Comparison of ENCODE assay signal across 22 cellular contexts in the genomic region with DNA sequence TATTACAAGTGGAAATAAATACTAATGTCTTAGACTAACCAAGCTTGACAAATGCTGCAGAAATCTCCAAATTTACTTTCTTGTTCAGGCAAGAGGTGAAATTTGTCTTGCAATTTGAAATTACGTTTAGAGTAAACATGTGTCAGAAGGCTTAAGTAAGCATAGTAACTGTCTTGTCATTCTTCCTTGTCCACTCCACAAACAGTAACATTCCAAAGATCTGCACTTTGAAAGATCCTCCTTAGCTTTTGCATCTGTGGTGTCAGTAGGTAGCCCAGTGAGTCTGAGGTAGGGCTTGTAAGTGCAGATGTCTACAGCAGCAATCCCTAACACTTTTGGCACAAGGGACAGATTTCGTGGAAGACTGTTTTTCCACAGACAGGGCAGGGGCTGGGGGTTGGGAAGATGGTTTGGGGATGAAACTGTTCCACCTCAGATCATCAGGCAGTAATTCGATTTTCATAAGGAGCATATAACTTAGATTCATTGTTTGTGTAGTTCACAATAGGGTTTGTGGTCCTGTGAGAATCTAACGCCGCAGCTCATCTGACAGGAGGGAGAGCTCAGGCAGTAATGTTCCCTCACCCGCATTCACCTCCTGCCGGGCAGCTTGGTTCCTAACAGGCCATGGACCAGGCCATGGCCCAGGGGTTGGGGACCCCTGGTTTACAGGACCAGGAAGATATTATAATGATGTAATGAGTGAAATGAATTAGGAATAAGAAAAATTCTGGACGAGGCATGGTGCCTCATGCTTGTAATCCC. TPM values are rescaled to one million over a fixed set of nuclear protein-coding genes. Genes with fewer than 3 reads are reported as not detected.
DNase-seq lines count a peak whose midpoint lies in the region; ATAC-seq and TF ChIP-seq lines count a peak whose summit lies in the region.
"Had no signal": no experiment of that assay in that cellular context is flagged by ENCODE, and none has a peak within 500 bp of the region (broad histone marks: within the 10 kb centered on the region; RNA-seq: fewer than 3 reads in every experiment).

No MANE protein-coding gene starts in this region.

- H3K4me1 ChIP-seq in GM23248 (ENCODE audit: insufficient read depth), result peaks cover 26% of the 10 kb centered on the region
- H3K4me1 ChIP-seq in trophoblast cell (ENCODE audit: control insufficient read depth in 1 of 2, insufficient read depth in 2 of 2, low read length in 2 of 2), result no peaks in the 10 kb centered on the region
- H3K4me1 ChIP-seq in foreskin keratinocyte, result no peaks in the 10 kb centered on the region
- no peaks in the 10 kb centered on the region for H3K4me1 ChIP-seq in breast epithelium
- H3K4me1 ChIP-seq: vagina had no signal

- no peak overlapping the region for H3K14ac ChIP-seq in trophoblast cell (ENCODE audit: low read length)

- no peak overlapping the region for H3K4ac ChIP-seq in trophoblast cell (ENCODE audit: low read depth, low read length)

- no peak overlapping the region for H3K23ac ChIP-seq in trophoblast cell (ENCODE audit: low read length)

- no peaks in the 10 kb centered on the region for H3K9me3 ChIP-seq in GM23248 (ENCODE audit: low read depth)
- no peaks in the 10 kb centered on the region for H3K9me3 ChIP-seq in SU-DHL-6 (ENCODE audit: insufficient read depth, low read length)
- peaks cover 2% of the 10 kb centered on the region for H3K9me3 ChIP-seq in trophoblast cell (ENCODE audit: insufficient read depth, low read depth, low read length)
- H3K9me3 ChIP-seq in breast epithelium, result no peaks in the 10 kb centered on the region
- H3K9me3 ChIP-seq: pancreas, SJSA1, vagina had no signal

- no peak overlapping the region for H2AK5ac ChIP-seq in trophoblast cell (ENCODE audit: low read length)

- no peak overlapping the region for H2BK5ac ChIP-seq in trophoblast cell (ENCODE audit: low read depth, low read length, poor library complexity)

- no peaks in the 10 kb centered on the region for H3K79me2 ChIP-seq in GM23248 (ENCODE audit: insufficient read depth)
- peaks cover 99% of the 10 kb centered on the region for H3K79me2 ChIP-seq in SU-DHL-6 (ENCODE audit: insufficient read depth, low read length)
- no peaks in the 10 kb centered on the region for H3K79me2 ChIP-seq in trophoblast cell (ENCODE audit: control insufficient read depth, insufficient read depth, low read length, poor library complexity)

- peak overlapping the region; percentile 26 for H3K4me2 ChIP-seq in GM23248 (ENCODE audit: unreplicated experiment)
- peak overlapping the region; percentile 75 for H3K4me2 ChIP-seq in SU-DHL-6 (ENCODE audit: low read depth, low read length, poor library complexity, severe bottlenecking)
- no peak overlapping the region for H3K4me2 ChIP-seq in trophoblast cell (ENCODE audit: low read length)

- no peak for TF ChIP-seq CTCF in GM12865 (IDR thresholded peaks at IDR 0.05; ENCODE audit: insufficient read depth, low read depth, low read length, missing control alignments)
- no peak for TF ChIP-seq CTCF in SU-DHL-6 (IDR thresholded peaks at IDR 0.05; ENCODE audit: insufficient read depth, low read length, poor library complexity, severe bottlenecking)
- TF ChIP-seq CTCF in foreskin keratinocyte (conservative IDR thresholded peaks at IDR 0.05), result no peak
- no peak for TF ChIP-seq CTCF in breast epithelium (IDR thresholded peaks at IDR 0.05)

- H4K91ac ChIP-seq in trophoblast cell (ENCODE audit: low read depth, low read length), result peak overlapping the region; percentile 9

- no peak for TF ChIP-seq POLR2A in breast epithelium (IDR thresholded peaks at IDR 0.05)

- H3K9ac ChIP-seq in GM23248 (no peak overlapping the region), SU-DHL-6 (ENCODE audit: low read length) (peak overlapping the region; percentile 63), trophoblast cell (ENCODE audit: low read length) (no peak overlapping the region)

- H2AFZ ChIP-seq in GM23248 (no peak overlapping the region), SU-DHL-6 (ENCODE audit: low read depth, low read length, severe bottlenecking) (no peak overlapping the region), trophoblast cell (ENCODE audit: insufficient read depth, low read length, poor library complexity) (no peak overlapping the region)

- intact Hi-C loops in breast epithelium (cut with DNase I; ENCODE audit: low total_unique reads), result no loop called here

- H2BK12ac ChIP-seq in trophoblast cell (ENCODE audit: low read length), result no peak overlapping the region

- H3K36me3 ChIP-seq in GM23248 (ENCODE audit: low read depth) (no peaks in the 10 kb centered on the region), SU-DHL-6 (ENCODE audit: low read length) (peaks cover 24% of the 10 kb centered on the region), trophoblast cell (ENCODE audit: control insufficient read depth in 1 of 2, insufficient read depth in 2 of 2, low read length in 2 of 2) (no peaks in the 10 kb centered on the region), breast epithelium (no peaks in the 10 kb centered on the region)
- H3K36me3 ChIP-seq: pancreas, SJSA1, vagina had no signal

- H3K27me3 ChIP-seq in GM23248 (replicated peaks; ENCODE audit: insufficient read depth) (no peaks in the 10 kb centered on the region), SU-DHL-6 (ENCODE audit: low read length) (no peaks in the 10 kb centered on the region), trophoblast cell (ENCODE audit: insufficient read depth, low read length) (no peaks in the 10 kb centered on the region), foreskin keratinocyte (no peaks in the 10 kb centered on the region), breast epithelium (no peaks in the 10 kb centered on the region)
- H3K27me3 ChIP-seq: pancreas, SJSA1, vagina had no signal

- 85 to 89% methylated on average over 8 of the region's 8 CpGs for WGBS in GM23248 (ENCODE audit: low coverage in 1 of 2, low lambda C conversion rate in 2 of 2, missing lambda C conversion rate in 2 of 2), 2 experiments
- WGBS in trophoblast cell (ENCODE audit: extremely low coverage, insufficient coverage, insufficient read length), result no CpG with 5 or more reads among the region's 8 CpGs

- no peaks in the 10 kb centered on the region for H3K79me1 ChIP-seq in trophoblast cell (ENCODE audit: low read length)

- no peaks in the 10 kb centered on the region for H3K9me2 ChIP-seq in GM23248 (ENCODE audit: insufficient read depth)
- no peaks in the 10 kb centered on the region for H3K9me2 ChIP-seq in SU-DHL-6 (replicated peaks; ENCODE audit: insufficient read depth, low read length)

- H3K27ac ChIP-seq in GM23248 (no peak overlapping the region), SU-DHL-6 (ENCODE audit: low read depth, low read length) (peak overlapping the region; percentile 97), trophoblast cell (ENCODE audit: low read depth, low read length) (no peak overlapping the region), foreskin keratinocyte (no peak overlapping the region), breast epithelium (no peak overlapping the region)
- H3K27ac ChIP-seq: HL-60, pancreas, SJSA1, vagina had no signal

- H3K18ac ChIP-seq in trophoblast cell (ENCODE audit: low read length), result no peak overlapping the region

- H3F3A ChIP-seq in GM23248 (ENCODE audit: insufficient read depth), result peaks cover 11% of the 10 kb centered on the region; the same call in 1 of the 2 replicates
- H3F3A ChIP-seq in SU-DHL-6 (ENCODE audit: insufficient read depth), result peaks cover 100% of the 10 kb centered on the region

- H4K12ac ChIP-seq in trophoblast cell (ENCODE audit: low read depth, low read length), result no peak overlapping the region

- H2BK120ac ChIP-seq in trophoblast cell (ENCODE audit: insufficient read depth, low read length, poor library complexity), result no peak overlapping the region

- peak overlapping the region; percentile 57 for H3K4me3 ChIP-seq in GM12865 (ENCODE audit: low read depth, low read length)
- no peak overlapping the region for H3K4me3 ChIP-seq in GM23248
- peak overlapping the region; percentile 23 for H3K4me3 ChIP-seq in SU-DHL-6 (ENCODE audit: insufficient read depth, low read length, poor library complexity, severe bottlenecking)
- H3K4me3 ChIP-seq in trophoblast cell (ENCODE audit: low read depth, low read length), result no peak overlapping the region
- no peak overlapping the region for H3K4me3 ChIP-seq in breast epithelium
- H3K4me3 ChIP-seq: K562, pancreas, SJSA1, vagina had no signal

- H4K8ac ChIP-seq in trophoblast cell (ENCODE audit: low read depth, low read length), result no peak overlapping the region

- DNase-seq in GM12865 (ENCODE audit: low read depth), result peak; percentile 58
- DNase-seq in GM23248, result no peak
- no peak for DNase-seq in trophoblast cell
- DNase-seq in foreskin keratinocyte, result no peak
- no peak for DNase-seq in HCEC 1CT
- no peak for DNase-seq in breast epithelium (ENCODE audit: low spot score in 2 of 2)
- DNase-seq: activated CD4-positive, alpha-beta T cell treated with anti-CD3 and anti-CD28 coated beads for 1 hour; COR-L47; erythroblast; glutamatergic neuron; NCI-H1048; NCI-H2081; NCI-H526; pancreas; T-helper 9 cell had no signal

- H4K20me1 ChIP-seq in GM23248 (ENCODE audit: insufficient read depth) (no peaks in the 10 kb centered on the region), SU-DHL-6 (ENCODE audit: low read depth, low read length) (no peaks in the 10 kb centered on the region)

- no peak for ATAC-seq in foreskin keratinocyte
- ATAC-seq: K562, sciatic nerve had no signal

- in situ Hi-C loops in GM23248 (cut with MboI), result no loop called here

RNA-seq across cellular contexts. Expression of gene RASGRP3, which starts 18.6 kb away (rescaled TPM):
- total RNA-seq in GM23248 (2014; rRNA removed; shearing (Covaris generic)), result 0.22 TPM in 1 of 2 replicates, not detected in the other
- 0.18 and 0.23 TPM in 2 replicates for polyA plus RNA-seq in GM23248 (2016; fragmentation: Nextera tagmentation; extraction: Ambion mirVana)
- polyA plus RNA-seq in trophoblast cell (2013), result 0.03 and 0.04 TPM in 2 replicates
- total RNA-seq in foreskin keratinocyte, result 0.25 and 0.61 TPM in 2 replicates
- 0.19 and 0.22 TPM in 2 replicates for polyA plus RNA-seq in foreskin keratinocyte
- 10 to 100 TPM in 2 of 3 donors, 1 to 10 TPM in 1; 9.3 to 23.9 (median 13.1) TPM for total RNA-seq in breast epithelium
- total RNA-seq: H1 had no signal

Comparison
In these comparisons a context has a peak if more than half of its experiments do, and no peak if none do; other contexts are left out.
1. H3K4me3 ChIP-seq: peak in GM12865 (single experiment) and SU-DHL-6 (single experiment); none in GM23248 (single experiment), trophoblast cell (single experiment) and breast epithelium (0 of 3).